In the genomic region with DNA sequence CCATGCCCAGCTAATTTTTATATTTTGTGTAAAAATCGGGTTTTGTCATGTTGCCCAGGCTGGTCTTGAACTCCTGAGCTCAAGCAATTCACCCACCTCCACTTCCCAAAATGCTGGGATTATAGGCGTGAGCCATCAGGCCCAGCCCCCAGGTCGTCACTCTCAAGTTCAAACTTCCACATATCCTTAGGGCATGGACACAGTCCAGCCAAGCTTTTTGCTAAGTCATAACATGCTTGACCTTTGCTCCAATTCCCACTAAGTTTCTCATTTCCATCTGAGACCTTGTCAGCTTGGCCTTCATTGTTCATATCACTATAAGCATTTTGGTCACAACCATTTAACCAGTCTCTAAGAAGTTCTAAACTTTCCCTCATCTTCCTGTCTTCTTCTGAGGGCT, we compare ENCODE assay signal across 18 cellular contexts.
"Had no signal": no experiment of that assay in that cellular context is flagged by ENCODE, and none has a peak within 500 bp of the region (broad histone marks: within the 10 kb centered on the region; RNA-seq: fewer than 3 reads in every experiment).

No MANE protein-coding gene starts in this region.

- H3K4me1 ChIP-seq: ascending aorta, esophagus muscularis mucosa, foreskin keratinocyte, sigmoid colon, upper lobe of right lung had no signal

- H3K4me1 Mint-ChIP-seq: nephron progenitor cell had no signal

- H3K27me3 ChIP-seq: ascending aorta, foreskin keratinocyte, sigmoid colon, upper lobe of right lung had no signal

- H3K27ac Mint-ChIP-seq: nephron progenitor cell, progenitor cell of endocrine pancreas had no signal

- H3K4me3 Mint-ChIP-seq: nephron progenitor cell had no signal

- H3K27ac ChIP-seq: ascending aorta, esophagus muscularis mucosa, foreskin keratinocyte, sigmoid colon, thoracic aorta, upper lobe of right lung had no signal

- DNase-seq: activated naive CD4-positive, alpha-beta T cell treated with Interleukin-2 at 50 U/mL for 16 hours; activated T-cell treated with anti-CD3 and anti-CD28 coated beads for 4 hours; foreskin keratinocyte; kidney glomerular epithelial cell; mesendoderm; nephron progenitor cell; occipital lobe; sigmoid colon; stimulated activated CD4-positive, alpha-beta T cell treated with anti-CD3 and anti-CD28 coated beads, Interleukin-12 subunit alpha, Interleukin-12 subunit beta, amount 100 ng/mL, for 4 hours; stimulated activated CD4-positive, alpha-beta T cell treated with anti-CD3 and anti-CD28 coated beads, Interleukin-2, amount 100 ng/mL, for 24 hours; T-helper 1 cell; T1000; upper lobe of right lung had no signal

- H3K9me3 ChIP-seq: ascending aorta, esophagus muscularis mucosa, sigmoid colon, thoracic aorta, upper lobe of right lung had no signal

- H3K9me3 Mint-ChIP-seq: nephron progenitor cell had no signal

- ATAC-seq: activated CD4-positive, CD25-positive, alpha-beta regulatory T cell treated with anti-CD3 and anti-CD28 coated beads, Interleukin-2, amount 50 U/mL, for 24 hours; foreskin keratinocyte; upper lobe of right lung had no signal

- H3K4me3 ChIP-seq: ascending aorta, esophagus muscularis mucosa, sigmoid colon, thoracic aorta, upper lobe of right lung had no signal

- H3K36me3 ChIP-seq: ascending aorta, esophagus muscularis mucosa, sigmoid colon, thoracic aorta, upper lobe of right lung had no signal
